8 cellular contexts compared by ENCODE assay signal in the genomic region with DNA sequence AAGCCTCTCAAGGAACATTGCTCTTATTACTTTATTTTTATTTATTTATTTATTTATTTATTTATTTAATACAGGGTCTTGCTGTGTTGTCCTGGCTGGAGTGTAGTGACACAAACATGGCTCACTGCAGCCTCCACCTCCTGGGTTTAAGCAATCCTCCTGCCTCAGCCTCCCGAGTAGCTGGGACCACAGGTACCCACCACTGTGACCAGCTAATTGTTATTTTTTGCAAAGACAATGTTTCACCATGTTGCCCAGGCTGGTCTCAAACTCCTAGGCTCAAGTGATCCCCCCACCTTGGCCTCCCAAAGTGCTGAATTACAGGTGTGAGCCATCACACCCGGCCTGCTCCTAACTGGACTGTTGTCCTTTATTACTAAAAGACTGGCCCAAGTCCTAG. TPM values are rescaled to one million over a fixed set of nuclear protein-coding genes. Genes with fewer than 3 reads are reported as not detected.
DNase-seq lines count a peak whose midpoint lies in the region; TF ChIP-seq lines count a peak whose summit lies in the region.
"Not testable (repeated sequence)": the region's sequence is repeated elsewhere in the genome, so short reads cannot be mapped to it uniquely, and the experiment has no call there.
"Had no signal": no experiment of that assay in that cellular context is flagged by ENCODE, and none has a peak within 500 bp of the region (broad histone marks: within the 10 kb centered on the region; RNA-seq: fewer than 3 reads in every experiment).

No MANE protein-coding gene starts in this region.

- H3K9me2 ChIP-seq in GM23248 (ENCODE audit: insufficient read depth); PC-9 (ENCODE audit: insufficient read depth): not testable (repeated sequence)

- H2AFZ ChIP-seq in GM23248, PC-9: not testable (repeated sequence)

- not testable (repeated sequence) for TF ChIP-seq CTCF in PC-9 (conservative IDR thresholded peaks at IDR 0.05); endodermal cell (conservative IDR thresholded peaks at IDR 0.05); left ventricle myocardium inferior (IDR thresholded peaks at IDR 0.05; ENCODE audit: borderline replicate concordance); progenitor cell of endocrine pancreas (IDR thresholded peaks at IDR 0.05; ENCODE audit: unreplicated experiment); type B pancreatic cell (conservative IDR thresholded peaks at IDR 0.05)

- H3K9ac ChIP-seq in GM23248; endodermal cell (ENCODE audit: extremely low read depth, low read length, poor library complexity, severe bottlenecking); mesendoderm (ENCODE audit: low read length): not testable (repeated sequence)

- H4K8ac ChIP-seq in mesendoderm (ENCODE audit: low read depth, low read length), result not testable (repeated sequence)

- not testable (repeated sequence) for H3K79me1 ChIP-seq in mesendoderm (ENCODE audit: low read length)

- DNase-seq in GM23248; PC-9; endodermal cell; left ventricle myocardium inferior; mesendoderm; progenitor cell of endocrine pancreas (ENCODE audit: low spot score, unreplicated experiment); type B pancreatic cell (ENCODE audit: extremely low spot score, unreplicated experiment): not testable (repeated sequence)

- H2BK15ac ChIP-seq in mesendoderm (replicated peaks; ENCODE audit: low read depth), result not testable (repeated sequence)

- H3F3A ChIP-seq in GM23248 (ENCODE audit: insufficient read depth), result peaks cover 19% of the 10 kb centered on the region
- peaks cover 40% of the 10 kb centered on the region for H3F3A ChIP-seq in PC-9 (ENCODE audit: insufficient read depth, low read depth)

- H3K4me3 Mint-ChIP-seq in endodermal cell; progenitor cell of endocrine pancreas (ENCODE audit: low read depth): not testable (repeated sequence)
- peak overlapping the region; percentile 65 for H3K4me3 Mint-ChIP-seq in type B pancreatic cell

- WGBS in GM23248 (ENCODE audit: low coverage in 1 of 2, low lambda C conversion rate in 2 of 2, missing lambda C conversion rate in 2 of 2), 2 experiments, result 58 to 65% methylated on average over 2 of the region's 2 CpGs
- 94 to 100% methylated on average over 2 of the region's 2 CpGs for whole genome bisulfite sequencing in endodermal cell (ENCODE audit: insufficient coverage in 1 of 2, insufficient read length in 1 of 2), 2 experiments
- no CpG with 5 or more reads among the region's 2 CpGs for WGBS in mesendoderm (ENCODE audit: extremely low coverage, insufficient coverage, low lambda C conversion rate)

- H3K18ac ChIP-seq in mesendoderm (ENCODE audit: low read length), result peak overlapping the region; percentile 28

- not testable (repeated sequence) for H2AK5ac ChIP-seq in mesendoderm (ENCODE audit: low read length)

- H3K23ac ChIP-seq in mesendoderm (ENCODE audit: low read length), result not testable (repeated sequence)

- not testable (repeated sequence) for H3K4me3 ChIP-seq in GM23248; PC-9; left ventricle myocardium inferior; mesendoderm (ENCODE audit: low read length)
- H3K4me3 ChIP-seq in endodermal cell (ENCODE audit: low read length), result peak overlapping the region; percentile 96

- H3K36me3 Mint-ChIP-seq in endodermal cell (ENCODE audit: low read depth), result peaks cover 44% of the 10 kb centered on the region
- not testable (repeated sequence) for H3K36me3 Mint-ChIP-seq in progenitor cell of endocrine pancreas (ENCODE audit: insufficient read depth)
- H3K36me3 Mint-ChIP-seq in type B pancreatic cell, result peaks cover 16% of the 10 kb centered on the region

- not testable (repeated sequence) for H3K9me3 ChIP-seq in GM23248 (ENCODE audit: low read depth); PC-9 (ENCODE audit: insufficient read depth, low read depth); endodermal cell (ENCODE audit: control insufficient read depth, low read length); left ventricle myocardium inferior (replicated peaks)

- H3K27me3 Mint-ChIP-seq in endodermal cell (ENCODE audit: insufficient read depth); progenitor cell of endocrine pancreas; type B pancreatic cell: not testable (repeated sequence)

- intact Hi-C loops in PC-9 (cut with micrococcal nuclease; ENCODE audit: unreplicated experiment), result not testable (repeated sequence)
- intact Hi-C loops in left ventricle myocardium inferior (cut with micrococcal nuclease), result loop anchor here (5.0 kb wide), 1 partner anchor 177 kb away; no protein-coding TSS in a partner anchor

- H2BK5ac ChIP-seq in mesendoderm (ENCODE audit: low read length), result not testable (repeated sequence)

- peak overlapping the region; percentile 66 for H3K4me2 ChIP-seq in GM23248 (ENCODE audit: unreplicated experiment)
- H3K4me2 ChIP-seq in PC-9, result peak overlapping the region; percentile 15; the same call in 1 of the 2 replicates
- not testable (repeated sequence) for H3K4me2 ChIP-seq in mesendoderm (ENCODE audit: low read length)

- H2BK120ac ChIP-seq in mesendoderm (ENCODE audit: low read depth, low read length), result not testable (repeated sequence)

- H3K79me2 ChIP-seq in GM23248 (ENCODE audit: insufficient read depth) (peaks cover 84% of the 10 kb centered on the region), PC-9 (ENCODE audit: low read depth) (peaks cover 67% of the 10 kb centered on the region), mesendoderm (ENCODE audit: control insufficient read depth, insufficient read depth, low read length) (peaks cover 89% of the 10 kb centered on the region)

- BruUV-seq in PC-9 (replicated peaks; lab: Mats Ljungman, UMichigan), result not testable (repeated sequence)

- H3K4ac ChIP-seq in mesendoderm (ENCODE audit: low read depth, low read length), result not testable (repeated sequence)

- POLR2A ChIA-PET in PC-9 (lab: Charles Lee; ENCODE audit: unreplicated experiment), result interaction anchor here (0.5 kb wide), 1 partner anchor 186 kb away, joined by 26 read pairs; no protein-coding TSS in a partner anchor

- not testable (repeated sequence) for H3K36me3 ChIP-seq in GM23248 (ENCODE audit: low read depth); PC-9 (ENCODE audit: low read depth); left ventricle myocardium inferior; mesendoderm (ENCODE audit: control insufficient read depth, insufficient read depth, low read length)
- peaks cover 67% of the 10 kb centered on the region for H3K36me3 ChIP-seq in endodermal cell (ENCODE audit: control insufficient read depth, insufficient read depth, low read length)

- H3K4me1 ChIP-seq in GM23248 (ENCODE audit: insufficient read depth) (peaks cover 31% of the 10 kb centered on the region), PC-9 (replicated peaks; ENCODE audit: insufficient read depth) (peaks cover 56% of the 10 kb centered on the region), left ventricle myocardium inferior (peaks cover 37% of the 10 kb centered on the region)
- not testable (repeated sequence) for H3K4me1 ChIP-seq in endodermal cell (ENCODE audit: control insufficient read depth, insufficient read depth, low read length); mesendoderm (ENCODE audit: control insufficient read depth, low read depth, low read length)

- H3K27ac Mint-ChIP-seq in endodermal cell, result not testable (repeated sequence)
- peak overlapping the region; percentile 20 for H3K27ac Mint-ChIP-seq in progenitor cell of endocrine pancreas
- peak overlapping the region; percentile 89 for H3K27ac Mint-ChIP-seq in type B pancreatic cell

- H4K5ac ChIP-seq in mesendoderm (ENCODE audit: low read length), result not testable (repeated sequence)

- in situ Hi-C loops in GM23248 (cut with MboI), result not testable (repeated sequence)

- H4K20me1 ChIP-seq in GM23248 (ENCODE audit: insufficient read depth); PC-9 (ENCODE audit: insufficient read depth): not testable (repeated sequence)

- CTCF ChIA-PET in PC-9 (lab: Charles Lee), result not testable (repeated sequence)

- H3K9me3 Mint-ChIP-seq in endodermal cell; progenitor cell of endocrine pancreas (ENCODE audit: low read depth); type B pancreatic cell: not testable (repeated sequence)

- H3K56ac ChIP-seq in mesendoderm (ENCODE audit: low read length), result not testable (repeated sequence)

- H3K27me3 ChIP-seq in GM23248 (replicated peaks; ENCODE audit: insufficient read depth); PC-9 (ENCODE audit: insufficient read depth, low read depth); endodermal cell (ENCODE audit: control insufficient read depth, insufficient read depth, low read length, poor library complexity, severe bottlenecking); left ventricle myocardium inferior (ENCODE audit: low read depth); mesendoderm (ENCODE audit: insufficient read depth, low read length, poor library complexity): not testable (repeated sequence)

- H3K4me1 Mint-ChIP-seq in endodermal cell (peaks cover 44% of the 10 kb centered on the region), progenitor cell of endocrine pancreas (ENCODE audit: low read depth) (peaks cover 23% of the 10 kb centered on the region), type B pancreatic cell (ENCODE audit: unreplicated experiment) (peaks cover 53% of the 10 kb centered on the region)

- H3K27ac ChIP-seq in GM23248 (peak overlapping the region; percentile 34), left ventricle myocardium inferior (replicated peaks) (peak overlapping the region; percentile 38)
- not testable (repeated sequence) for H3K27ac ChIP-seq in PC-9; endodermal cell (ENCODE audit: low read depth, low read length); mesendoderm (ENCODE audit: low read depth, low read length)

RNA-seq across cellular contexts. Expression of gene NXN, which starts 4.8 kb away (rescaled TPM):
- 41.9 and 51.7 TPM in 2 replicates for total RNA-seq in GM23248 (2014; rRNA removed; shearing (Covaris generic))
- polyA plus RNA-seq in GM23248 (2016; fragmentation: Nextera tagmentation; extraction: Ambion mirVana), result 8.0 and 10.7 TPM in 2 replicates
- 59.8 and 60.1 TPM in 2 replicates for total RNA-seq in PC-9 (2021)
- 100 to 1,000 TPM; 124 to 201 TPM for total RNA-seq in endodermal cell
- polyA plus RNA-seq in endodermal cell (2013, experiment 1 of 2), result 132 TPM
- polyA plus RNA-seq in endodermal cell (2013, experiment 2 of 2), result 112 TPM
- 13.8 TPM for total RNA-seq in left ventricle myocardium inferior
- polyA plus RNA-seq in mesendoderm (2013, experiment 1 of 2), result 125 TPM
- 122 TPM for polyA plus RNA-seq in mesendoderm (2013, experiment 2 of 2)
- total RNA-seq in progenitor cell of endocrine pancreas, result 53.1 and 56.0 TPM in 2 replicates
- 65.1 and 68.0 TPM in 2 replicates for total RNA-seq in type B pancreatic cell (ENCODE audit: low replicate concordance)
- polyA plus RNA-seq: CD14-positive monocyte had no signal

RNA-seq across cellular contexts. Expression of gene TIMM22, which starts 22.2 kb away (rescaled TPM):
- total RNA-seq in GM23248 (2014; rRNA removed; shearing (Covaris generic)), result 19.2 and 23.0 TPM in 2 replicates
- 26.1 and 26.7 TPM in 2 replicates for polyA plus RNA-seq in GM23248 (2016; fragmentation: Nextera tagmentation; extraction: Ambion mirVana)
- total RNA-seq in PC-9 (2021) (11.5 and 11.6 TPM in 2 replicates), endodermal cell (10 to 100 TPM; 13.6 to 14.6 TPM), left ventricle myocardium inferior (17.6 TPM), progenitor cell of endocrine pancreas (14.1 and 14.3 TPM in 2 replicates), type B pancreatic cell (ENCODE audit: low replicate concordance) (16.2 and 20.1 TPM in 2 replicates)
- 13.7 TPM for polyA plus RNA-seq in endodermal cell (2013, experiment 1 of 2)
- polyA plus RNA-seq in endodermal cell (2013, experiment 2 of 2), result 11.9 TPM
- polyA plus RNA-seq in mesendoderm (2013, experiment 1 of 2), result 16.4 TPM
- polyA plus RNA-seq in mesendoderm (2013, experiment 2 of 2), result 16.9 TPM
